ENCODE assay signal across 25 cellular contexts in the genomic region with DNA sequence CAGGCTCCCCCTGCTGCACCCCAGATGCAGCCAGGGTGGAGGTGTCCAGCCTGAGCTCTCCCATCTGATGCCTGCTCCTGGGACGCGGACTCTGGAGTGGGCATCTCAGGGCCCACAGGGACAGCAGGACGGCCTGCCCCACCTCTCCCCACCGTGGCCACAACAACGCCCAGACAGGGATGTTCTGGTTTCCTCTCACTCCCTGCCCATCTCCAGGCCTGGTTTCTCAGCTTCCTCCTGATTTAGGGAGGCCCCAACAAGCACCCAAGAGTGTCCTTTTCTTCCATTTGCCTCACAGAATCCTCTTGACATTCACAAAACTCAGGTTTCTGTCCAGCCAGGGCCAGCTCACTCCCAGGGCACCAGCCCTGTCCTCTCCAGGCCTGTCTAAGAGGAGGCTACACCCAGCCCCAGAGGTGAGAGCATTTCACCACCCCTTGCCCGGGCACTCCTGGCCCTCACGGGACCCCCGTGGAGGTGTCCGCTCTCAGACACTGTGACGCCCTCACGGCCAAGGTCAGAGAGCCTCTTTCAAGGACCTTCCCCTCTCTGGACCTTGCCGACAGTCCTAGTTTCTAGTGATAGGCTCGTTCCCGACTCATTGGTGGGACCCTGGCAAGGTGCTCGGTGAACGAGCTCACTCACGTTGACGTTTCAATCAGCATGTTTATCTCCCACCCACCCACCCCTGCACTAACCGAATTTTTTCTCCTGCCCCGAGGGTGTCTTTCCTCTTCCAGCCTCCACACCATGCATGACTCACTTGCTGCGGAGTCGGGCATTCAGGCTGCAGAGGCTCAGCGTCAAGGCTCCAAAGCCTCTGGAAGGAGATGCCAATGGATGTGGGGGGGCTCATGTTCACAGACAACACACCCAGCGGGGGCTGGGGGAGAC.
DNase-seq lines count a peak whose midpoint lies in the region; ATAC-seq and TF ChIP-seq lines count a peak whose summit lies in the region.
"Had no signal": no experiment of that assay in that cellular context is flagged by ENCODE, and none has a peak within 500 bp of the region (broad histone marks: within the 10 kb centered on the region; RNA-seq: fewer than 3 reads in every experiment).

No MANE protein-coding gene starts in this region.

- 0 out of 2 replicates have a peak, but pooled peaks have one; percentile 32 for ATAC-seq in Panc1
- ATAC-seq in foreskin keratinocyte: peak; percentile 76
- no peak for ATAC-seq in natural killer cell treated with Interleukin-12 subunit alpha and Interleukin-12 subunit beta and Interleukin-15 and Interleukin-18, amount 100 ng/mL, for 72 hours
- ATAC-seq in effector memory CD8-positive, alpha-beta T cell (replicated peaks): no peak
- ATAC-seq: activated naive CD4-positive, alpha-beta T cell treated with anti-CD3 and anti-CD28 coated beads, Interleukin-2, amount 50 U/mL, for 72 hours; T-cell had no signal

- H3K36me3 ChIP-seq in Panc1 (ENCODE audit: control insufficient read depth, insufficient read depth, low read length): no peaks in the 10 kb centered on the region
- no peaks in the 10 kb centered on the region for H3K36me3 ChIP-seq in suprapubic skin

- H3K4me1 ChIP-seq in Panc1 (ENCODE audit: control insufficient read depth, insufficient read depth, low read length) (no peaks in the 10 kb centered on the region), foreskin keratinocyte (no peaks in the 10 kb centered on the region), suprapubic skin (peaks cover 6% of the 10 kb centered on the region)
- H3K4me1 ChIP-seq: A549 had no signal

- CTCF ChIA-PET in Panc1 (lab: Charles Lee): interaction anchor here (0.6 kb wide), 1 partner anchor 176 kb away, joined by 3 read pairs; no protein-coding TSS in a partner anchor

- in situ Hi-C loops in Panc1 (cut with HindIII; ENCODE audit: low pct_unique_long_range_greater_than_20kb, low sequenced_read_pairs): no loop called here

- POLR2A ChIA-PET in Panc1 (lab: Charles Lee): no interaction called here

- H3K27me3 ChIP-seq in Panc1 (ENCODE audit: control insufficient read depth, insufficient read depth, low read length) (peaks cover 18% of the 10 kb centered on the region; the same call in 1 of the 2 replicates), foreskin keratinocyte (peaks cover 39% of the 10 kb centered on the region), suprapubic skin (peaks cover 79% of the 10 kb centered on the region)

- H3K27me3 Mint-ChIP-seq in activated T-cell treated with anti-CD3 and anti-CD28 coated beads, Interleukin-2, amount 50 U/mL, for 24 hours: peaks cover 81% of the 10 kb centered on the region
- H3K27me3 Mint-ChIP-seq in natural killer cell treated with Interleukin-12 subunit alpha and Interleukin-12 subunit beta and Interleukin-15 and Interleukin-18, amount 100 ng/mL, for 72 hours: peaks cover 35 to 38% of the 10 kb centered on the region in 2 donors
- H3K27me3 Mint-ChIP-seq in effector memory CD8-positive, alpha-beta T cell: peaks cover 68 to 88% of the 10 kb centered on the region in 2 donors

- intact Hi-C loops in Panc1 (cut with micrococcal nuclease; ENCODE audit: unreplicated experiment): no loop called here

- H3K27ac ChIP-seq in Panc1 (ENCODE audit: low read length): no peak overlapping the region
- no peak overlapping the region for H3K27ac ChIP-seq in foreskin keratinocyte
- no peak overlapping the region for H3K27ac ChIP-seq in suprapubic skin
- H3K27ac ChIP-seq: A549, HL-60, skin epidermis had no signal

- H3K9me3 ChIP-seq in Panc1 (ENCODE audit: control insufficient read depth, insufficient read depth, low read depth, low read length) (no peaks in the 10 kb centered on the region), suprapubic skin (no peaks in the 10 kb centered on the region)
- H3K9me3 ChIP-seq: A549 had no signal

- no peak for TF ChIP-seq POLR2A in suprapubic skin (IDR thresholded peaks at IDR 0.05)

- TF ChIP-seq CTCF in Panc1 (IDR thresholded peaks at IDR 0.05) (no peak), foreskin keratinocyte (conservative IDR thresholded peaks at IDR 0.05) (no peak), suprapubic skin (IDR thresholded peaks at IDR 0.05) (no peak)

- H3K4me3 ChIP-seq in Panc1 (ENCODE audit: low read depth in 2 of 2, low read length in 2 of 2) (no peak overlapping the region), suprapubic skin (no peak overlapping the region)
- H3K4me3 ChIP-seq: A549, skin epidermis had no signal

- DNase-seq in activated T-cell treated with anti-CD3 and anti-CD28 coated beads, Interleukin-2, amount 50 U/mL, for 24 hours: peak; percentile 21
- DNase-seq in activated T-cell treated with anti-CD3 and anti-CD28 coated beads, Interleukin-2, amount 50 U/mL, for 48 hours: no peak
- DNase-seq in Panc1 (ENCODE audit: low read depth, low spot score) (no peak), foreskin keratinocyte (peak in 1 of 2 donors; percentile 7), suprapubic skin (ENCODE audit: low spot score in 2 of 2) (peak; percentile 29 to 70), T-helper 9 cell (no peak)
- DNase-seq in natural killer cell treated with Interleukin-12 subunit alpha and Interleukin-12 subunit beta and Interleukin-15 and Interleukin-18, amount 100 ng/mL, for 72 hours (ENCODE audit: low spot score): no peak
- DNase-seq in effector memory CD8-positive, alpha-beta T cell: no peak
- DNase-seq: activated CD4-positive, alpha-beta T cell treated with anti-CD3 and anti-CD28 coated beads for 1 hour; anterior cingulate cortex; COR-L47; glutamatergic neuron; kidney glomerular epithelial cell; NCI-H1105; NCI-H2029; NCI-H2227 treated with DMSO at 0.1 percent for 48 hours; OCI-M1; stimulated activated CD4-positive, alpha-beta T cell treated with anti-CD3 and anti-CD28 coated beads, Interleukin-1b, Interleukin-23, amount 100 ng/mL, for 48 hours; substantia nigra had no signal

- H3K4me3 Mint-ChIP-seq in activated T-cell treated with anti-CD3 and anti-CD28 coated beads, Interleukin-2, amount 50 U/mL, for 24 hours: no peak overlapping the region
- H3K4me3 Mint-ChIP-seq in natural killer cell treated with Interleukin-12 subunit alpha and Interleukin-12 subunit beta and Interleukin-15 and Interleukin-18, amount 100 ng/mL, for 72 hours: no peak overlapping the region
- no peak overlapping the region for H3K4me3 Mint-ChIP-seq in effector memory CD8-positive, alpha-beta T cell
- H3K4me3 Mint-ChIP-seq: B cell, T-cell had no signal

- H3K27ac Mint-ChIP-seq in activated T-cell treated with anti-CD3 and anti-CD28 coated beads, Interleukin-2, amount 50 U/mL, for 24 hours: no peak overlapping the region
- no peak overlapping the region for H3K27ac Mint-ChIP-seq in natural killer cell treated with Interleukin-12 subunit alpha and Interleukin-12 subunit beta and Interleukin-15 and Interleukin-18, amount 100 ng/mL, for 72 hours
- no peak overlapping the region for H3K27ac Mint-ChIP-seq in effector memory CD8-positive, alpha-beta T cell
- H3K27ac Mint-ChIP-seq: B cell, T-cell had no signal

- H3K36me3 Mint-ChIP-seq in activated T-cell treated with anti-CD3 and anti-CD28 coated beads, Interleukin-2, amount 50 U/mL, for 24 hours (ENCODE audit: low read depth): no peaks in the 10 kb centered on the region
- no peaks in the 10 kb centered on the region for H3K36me3 Mint-ChIP-seq in natural killer cell treated with Interleukin-12 subunit alpha and Interleukin-12 subunit beta and Interleukin-15 and Interleukin-18, amount 100 ng/mL, for 72 hours
- no peaks in the 10 kb centered on the region for H3K36me3 Mint-ChIP-seq in effector memory CD8-positive, alpha-beta T cell (ENCODE audit: insufficient read depth)
- H3K36me3 Mint-ChIP-seq: activated naive CD4-positive, alpha-beta T cell treated with anti-CD3 and anti-CD28 coated beads, Interleukin-2, amount 50 U/mL, for 72 hours; T-cell had no signal

- 76% methylated on average over 24 of the region's 24 CpGs for WGBS in suprapubic skin

- no peaks in the 10 kb centered on the region for H3K9me3 Mint-ChIP-seq in activated T-cell treated with anti-CD3 and anti-CD28 coated beads, Interleukin-2, amount 50 U/mL, for 24 hours
- no peaks in the 10 kb centered on the region for H3K9me3 Mint-ChIP-seq in natural killer cell treated with Interleukin-12 subunit alpha and Interleukin-12 subunit beta and Interleukin-15 and Interleukin-18, amount 100 ng/mL, for 72 hours
- H3K9me3 Mint-ChIP-seq in effector memory CD8-positive, alpha-beta T cell: no peaks in the 10 kb centered on the region
- H3K9me3 Mint-ChIP-seq: activated naive CD4-positive, alpha-beta T cell treated with anti-CD3 and anti-CD28 coated beads, Interleukin-2, amount 50 U/mL, for 72 hours; T-cell had no signal

- peaks cover 20% of the 10 kb centered on the region for H3K4me1 Mint-ChIP-seq in activated T-cell treated with anti-CD3 and anti-CD28 coated beads, Interleukin-2, amount 50 U/mL, for 24 hours (ENCODE audit: low read depth)
- peaks cover 12 to 14% of the 10 kb centered on the region in 2 donors for H3K4me1 Mint-ChIP-seq in natural killer cell treated with Interleukin-12 subunit alpha and Interleukin-12 subunit beta and Interleukin-15 and Interleukin-18, amount 100 ng/mL, for 72 hours (ENCODE audit: low read depth in 2 of 2)
- peaks cover 6 to 13% of the 10 kb centered on the region in 2 donors for H3K4me1 Mint-ChIP-seq in effector memory CD8-positive, alpha-beta T cell (ENCODE audit: low read depth in 2 of 2)

- no TSS peak for BruUV-seq in Panc1 (replicated peaks; lab: Mats Ljungman, UMichigan)

- no peak for TF ChIP-seq EP300 in suprapubic skin (IDR thresholded peaks at IDR 0.05)

Comparison
In these comparisons a context has a peak if more than half of its experiments do, and no peak if none do; other contexts are left out.
1. DNase-seq: peak in activated T-cell treated with anti-CD3 and anti-CD28 coated beads, Interleukin-2, amount 50 U/mL, for 24 hours (single experiment) and suprapubic skin (2 of 2); none in activated T-cell treated with anti-CD3 and anti-CD28 coated beads, Interleukin-2, amount 50 U/mL, for 48 hours (0 of 2), Panc1 (single experiment), natural killer cell treated with Interleukin-12 subunit alpha and Interleukin-12 subunit beta and Interleukin-15 and Interleukin-18, amount 100 ng/mL, for 72 hours (single experiment), T-helper 9 cell (single experiment) and effector memory CD8-positive, alpha-beta T cell (0 of 3).
2. ATAC-seq: peak in Panc1 (single experiment) and foreskin keratinocyte (single experiment); none in natural killer cell treated with Interleukin-12 subunit alpha and Interleukin-12 subunit beta and Interleukin-15 and Interleukin-18, amount 100 ng/mL, for 72 hours (0 of 2) and effector memory CD8-positive, alpha-beta T cell (single experiment).